Comparison of ENCODE assay signal across 17 cellular contexts in genomic region chr7:156504687-156505545, GRCh38.
"Had no signal": no experiment of that assay in that cellular context is flagged by ENCODE, and none has a peak within 500 bp of the region (broad histone marks: within the 10 kb centered on the region; RNA-seq: fewer than 3 reads in every experiment).

No MANE protein-coding gene starts in this region.

- H3K4me1 ChIP-seq: esophagus squamous epithelium, heart left ventricle, parathyroid adenoma, right atrium auricular region, tibial artery had no signal

- H3K36me3 ChIP-seq: brain microvascular endothelial cell, esophagus squamous epithelium, heart left ventricle, right atrium auricular region, tibial artery had no signal

- DNase-seq: activated CD4-positive, alpha-beta T cell treated with anti-CD3 and anti-CD28 coated beads, Interleukin-2, amount 50 U/mL, for 48 hours; activated CD4-positive, CD25-positive, alpha-beta regulatory T cell treated with anti-CD3 and anti-CD28 coated beads, Interleukin-2, amount 50 U/mL, for 72 hours; activated CD8-positive, alpha-beta memory T cell treated with anti-CD3 and anti-CD28 coated beads, Interleukin-2, amount 10 ng/mL, durations not matched to agents 7 days and 5 days; activated effector memory CD4-positive, alpha-beta T cell treated with Interleukin-2 at 50 U/mL for 16 hours; activated T-cell treated with anti-CD3 and anti-CD28 coated beads, Interleukin-2, amount 50 U/mL, for 24 hours; amniotic stem cell; brain microvascular endothelial cell; cerebellar nuclear complex; dermis blood vessel endothelial cell; esophagus squamous epithelium; foreskin fibroblast; heart left ventricle; mesendoderm; small intestine; tibial artery had no signal

- H3K4me3 ChIP-seq: esophagus squamous epithelium, heart left ventricle, right atrium auricular region, tibial artery had no signal

- H3K27ac ChIP-seq: brain microvascular endothelial cell, esophagus squamous epithelium, heart left ventricle, parathyroid adenoma, right atrium auricular region, tibial artery had no signal

- H3K27me3 ChIP-seq: brain microvascular endothelial cell, esophagus squamous epithelium, heart left ventricle, right atrium auricular region, tibial artery had no signal
